12 cellular contexts compared by ENCODE assay signal in the genomic region with DNA sequence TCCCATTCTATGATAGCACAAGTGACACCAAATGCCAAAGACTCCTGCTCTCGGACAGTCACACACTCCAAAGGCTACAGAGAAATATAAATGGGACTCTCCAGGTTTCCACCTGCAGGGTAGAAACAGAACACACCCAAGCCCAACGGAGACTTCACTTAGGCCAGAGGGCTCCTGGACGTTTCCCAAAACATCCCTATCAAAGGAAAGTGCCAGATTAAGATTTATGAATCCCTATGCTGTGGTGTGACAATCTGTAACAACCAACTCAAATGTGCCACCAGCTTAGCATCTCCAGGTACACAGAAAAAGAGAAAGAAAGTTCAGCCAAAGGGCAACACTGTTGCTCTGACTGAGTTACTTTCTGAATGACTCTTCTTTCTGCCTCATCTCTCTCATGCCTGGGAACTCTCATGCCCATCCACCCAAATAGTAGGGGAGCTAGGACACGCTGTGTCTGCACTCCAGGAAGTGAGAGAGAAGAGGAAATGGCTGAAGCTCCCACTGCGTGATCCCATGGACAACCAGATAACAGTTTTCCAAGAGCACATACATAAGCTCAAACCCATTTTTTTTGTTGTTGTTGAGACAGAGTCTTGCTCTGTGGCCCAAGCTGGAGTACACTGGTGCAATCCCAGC. TPM values are rescaled to one million over a fixed set of nuclear protein-coding genes. Genes with fewer than 3 reads are reported as not detected.
DNase-seq lines count a peak whose midpoint lies in the region; ATAC-seq and TF ChIP-seq lines count a peak whose summit lies in the region.
"Had no signal": no experiment of that assay in that cellular context is flagged by ENCODE, and none has a peak within 500 bp of the region (broad histone marks: within the 10 kb centered on the region; RNA-seq: fewer than 3 reads in every experiment).

No MANE protein-coding gene starts in this region.

- H3K4me1 Mint-ChIP-seq in effector memory CD8-positive, alpha-beta T cell (ENCODE audit: low read depth in 2 of 2) = peaks cover 26 to 48% of the 10 kb centered on the region in 2 donors

- in situ Hi-C loops in KBM-7 (cut with MboI; ENCODE audit: low pct_unique_long_range_greater_than_20kb, low sequenced_read_pairs) = no loop called here

- TF ChIP-seq CTCF in spleen (IDR thresholded peaks at IDR 0.05 in 8 of 11, conservative IDR thresholded peaks at IDR 0.05 in 3 of 11) (no peak), uterus (IDR thresholded peaks at IDR 0.05) (no peak)

- H3K9me3 ChIP-seq in spleen = no peaks in the 10 kb centered on the region
- H3K9me3 ChIP-seq in uterus = no peaks in the 10 kb centered on the region

- WGBS in spleen, 5 donors = 60 to 75% (median 63%) methylated on average over 5 of the region's 5 CpGs

- H3K27me3 ChIP-seq in spleen (replicated peaks in 1 of 7) (no peaks in the 10 kb centered on the region), uterus (no peaks in the 10 kb centered on the region)

- ATAC-seq in GM18498 (IDR thresholded peaks at IDR 0.05; ENCODE audit: unreplicated experiment) (peak; percentile 76), GM19468 (IDR thresholded peaks at IDR 0.05; ENCODE audit: extremely low read depth, unreplicated experiment) (peak; percentile 39), HG03378 (IDR thresholded peaks at IDR 0.05; ENCODE audit: unreplicated experiment) (peak; percentile 81)
- ATAC-seq in effector memory CD8-positive, alpha-beta T cell (replicated peaks) = peak; percentile 49

- H3K4me1 ChIP-seq in spleen (peaks cover 0 to 15% (median under 1%) of the 10 kb centered on the region in 6 donors), uterus (no peaks in the 10 kb centered on the region)

- intact Hi-C loops in spleen (cut with DNase I; ENCODE audit: low total_unique reads) = no loop called here
- intact Hi-C loops in uterus (cut with DNase I; ENCODE audit: low total_unique reads) = no loop called here

- H3K27ac ChIP-seq in spleen (no peak overlapping the region), uterus (no peak overlapping the region)

- no peak for DNase-seq in effector memory CD8-positive, alpha-beta T cell
- DNase-seq in NCI-H69 (lab: John Stamatoyannopoulos, UW) = no peak
- DNase-seq in KBM-7 = no peak
- DNase-seq in spleen = no peak
- no peak for DNase-seq in uterus
- DNase-seq: aorta, DND-41, HFFc6, NCI-H1694 had no signal

- H3K9me3 Mint-ChIP-seq in effector memory CD8-positive, alpha-beta T cell = no peaks in the 10 kb centered on the region
- H3K9me3 Mint-ChIP-seq: HFFc6 had no signal

- H3K4me3 ChIP-seq in spleen (no peak overlapping the region), uterus (no peak overlapping the region)

- no peaks in the 10 kb centered on the region for H3K27me3 Mint-ChIP-seq in effector memory CD8-positive, alpha-beta T cell

- peaks cover 0 to 64% (median 6%) of the 10 kb centered on the region in 6 donors for H3K36me3 ChIP-seq in spleen
- no peaks in the 10 kb centered on the region for H3K36me3 ChIP-seq in uterus

- peak overlapping the region; percentile 66 to 80 for H3K27ac Mint-ChIP-seq in effector memory CD8-positive, alpha-beta T cell

- H3K36me3 Mint-ChIP-seq in effector memory CD8-positive, alpha-beta T cell (ENCODE audit: insufficient read depth) = peaks cover 24% of the 10 kb centered on the region

- H3K4me3 Mint-ChIP-seq in effector memory CD8-positive, alpha-beta T cell = peak overlapping the region in 1 of 2 donors; percentile 18
- H3K4me3 Mint-ChIP-seq: HFFc6 had no signal

- TF ChIP-seq POLR2A in spleen (IDR thresholded peaks at IDR 0.05) (no peak), uterus (IDR thresholded peaks at IDR 0.05) (no peak)

RNA-seq across cellular contexts. Expression of gene SMG6, which starts 49.7 kb away (rescaled TPM):
- total RNA-seq in spleen (10 to 100 TPM; 20.1 to 44.2 (median 34.1) TPM), uterus (10 to 100 TPM; 13.3 to 74.9 (median 41.6) TPM)
- polyA plus RNA-seq in spleen = 10 to 100 TPM in 2 of 3 donors, 1 to 10 TPM in 1; 9.7 to 14.3 (median 12.1) TPM

RNA-seq across cellular contexts. Expression of gene SRR, which starts 49.9 kb away (rescaled TPM):
- 10 to 100 TPM in 2 of 7 donors, 1 to 10 TPM in 5; 4.0 to 16.2 (median 8.3) TPM for total RNA-seq in spleen
- polyA plus RNA-seq in spleen = 1 to 10 TPM; 3.5 to 5.7 (median 4.5) TPM
- 10 to 100 TPM in 2 of 4 donors, 1 to 10 TPM in 2; 5.6 to 29.2 (median 13.4) TPM for total RNA-seq in uterus
